ENCODE assay signal across 8 cellular contexts in genomic region chr16:69131167-69131748, GRCh38. TPM values are rescaled to one million over a fixed set of nuclear protein-coding genes. Genes with fewer than 3 reads are reported as not detected.
DNase-seq lines count a peak whose midpoint lies in the region; ATAC-seq and TF ChIP-seq lines count a peak whose summit lies in the region.

No MANE protein-coding gene starts in this region.

- H3K4me1 Mint-ChIP-seq in T-cell, result peaks cover 59 to 65% (median 63%) of the 10 kb centered on the region in 3 donors
- H3K4me1 Mint-ChIP-seq in endothelial cell (ENCODE audit: unreplicated experiment), result peaks cover 36% of the 10 kb centered on the region
- H3K4me1 Mint-ChIP-seq in naive B cell, result peaks cover 37 to 63% (median 45%) of the 10 kb centered on the region in 3 donors

- peaks cover 38% of the 10 kb centered on the region for H3K4me1 ChIP-seq in BLaER1

- peak overlapping the region; percentile 96 for H3K27ac ChIP-seq in BLaER1

- H4K20me1 ChIP-seq in BLaER1, result peaks cover 86% of the 10 kb centered on the region

- H3K27ac Mint-ChIP-seq in T-cell (peak overlapping the region; percentile 87 to 88), endothelial cell (ENCODE audit: unreplicated experiment) (peak overlapping the region; percentile 99), naive B cell (peak overlapping the region; percentile 93 to 97 (median 96))

- H3K27me3 ChIP-seq in BLaER1, result no peaks in the 10 kb centered on the region

- H3K36me3 ChIP-seq in BLaER1, result peaks cover 52% of the 10 kb centered on the region

- H3K4me2 ChIP-seq in BLaER1, result peak overlapping the region; percentile 78

- ATAC-seq in T-cell (replicated peaks in 1 of 4) (no peak), naive B cell (ENCODE audit: low read depth in 2 of 2) (peak; percentile 29), HG02852 (IDR thresholded peaks at IDR 0.05; ENCODE audit: unreplicated experiment) (no peak)

- peak overlapping the region; percentile 95 for H3K4me3 ChIP-seq in BLaER1

- H3K27me3 Mint-ChIP-seq in T-cell, result no peaks in the 10 kb centered on the region
- H3K27me3 Mint-ChIP-seq in endothelial cell (ENCODE audit: unreplicated experiment), result peaks cover 14% of the 10 kb centered on the region
- no peaks in the 10 kb centered on the region for H3K27me3 Mint-ChIP-seq in naive B cell

- CTCF ChIA-PET in HEK293T (lab: Yijun Ruan, JAX), result no interaction called here
- CTCF ChIA-PET in T-cell (lab: Charles Lee), result interaction anchor here (0.5 to 0.7 kb wide), 2 partner anchors 21 to 584 kb away, joined by 3 to 14 read pairs; no protein-coding TSS in a partner anchor

- no peaks in the 10 kb centered on the region for H3K9me3 ChIP-seq in BLaER1

- H3K36me3 Mint-ChIP-seq in T-cell, result peaks cover 2% of the 10 kb centered on the region
- H3K36me3 Mint-ChIP-seq in endothelial cell (ENCODE audit: low read depth, unreplicated experiment), result peaks cover 8% of the 10 kb centered on the region
- H3K36me3 Mint-ChIP-seq in naive B cell, result peaks cover 0 to 4% of the 10 kb centered on the region in 2 donors

- TF ChIP-seq CTCF in endothelial cell (IDR thresholded peaks at IDR 0.05; ENCODE audit: unreplicated experiment), result no peak

- H3K9me3 Mint-ChIP-seq in T-cell (no peaks in the 10 kb centered on the region), endothelial cell (ENCODE audit: unreplicated experiment) (no peaks in the 10 kb centered on the region), naive B cell (no peaks in the 10 kb centered on the region)

- POLR2A ChIA-PET in HEK293T (lab: Yijun Ruan, JAX) (interaction anchor here (1.0 kb wide), 1 partner anchor 13 kb away, joined by 3 read pairs; no protein-coding TSS in a partner anchor), T-cell (lab: Charles Lee) (interaction anchor here (0.6 to 0.7 kb wide), 6 partner anchors 9 to 763 kb away, joined by 3 to 8 read pairs (median 4); no protein-coding TSS in a partner anchor)

- DNase-seq in HEK293T (ENCODE audit: extremely low spot score), result peak; percentile 35
- peak in 1 of 34 experiments; percentile 18 for DNase-seq in T-cell
- peak; percentile 28 for DNase-seq in endothelial cell (ENCODE audit: low spot score)
- peak; percentile 50 for DNase-seq in naive B cell
- DNase-seq in kidney glomerular epithelial cell (lab: John Stamatoyannopoulos, UW), result no peak
- DNase-seq in central memory CD4-positive, alpha-beta T cell, result no peak

- peak overlapping the region; percentile 92 to 95 (median 94) for H3K4me3 Mint-ChIP-seq in T-cell
- peak overlapping the region; percentile 100 for H3K4me3 Mint-ChIP-seq in endothelial cell (ENCODE audit: unreplicated experiment)
- H3K4me3 Mint-ChIP-seq in naive B cell, result peak overlapping the region; percentile 81 to 99 (median 94)

- H3K9ac ChIP-seq in BLaER1, result peak overlapping the region; percentile 96

TF ChIP-seq in HEK293T, 16 proteins besides CTCF, POLR2A, EP300 and RAD21:
- no peak for TF ChIP-seq ARNT (IDR thresholded peaks at IDR 0.05)

RNA-seq across cellular contexts. Expression of gene CHTF8, which starts 1.1 kb away (rescaled TPM):
- total RNA-seq in T-cell (100 to 1,000 TPM in 3 of 5 donors, 10 to 100 TPM in 2; 64.8 to 138 (median 124) TPM), endothelial cell (ENCODE audit: unreplicated experiment) (169 TPM)
- polyA plus RNA-seq in naive B cell (ENCODE audit: low read depth in 6 of 6), result 100 to 1,000 TPM; 182 to 277 (median 241) TPM

RNA-seq across cellular contexts. Expression of gene UTP4, which starts 1.2 kb away (rescaled TPM):
- total RNA-seq in T-cell, result 10 to 100 TPM; 30.3 to 42.5 (median 37.8) TPM
- 39.3 TPM for total RNA-seq in endothelial cell (ENCODE audit: unreplicated experiment)
- 100 to 1,000 TPM in 1 of 6 donors, 10 to 100 TPM in 5; 45.1 to 103 (median 58.6) TPM for polyA plus RNA-seq in naive B cell (ENCODE audit: low read depth in 6 of 6)

RNA-seq across cellular contexts. Expression of gene HAS3, which starts 25.8 kb away (rescaled TPM):
- total RNA-seq in T-cell (1 to 10 TPM; 2.0 to 4.7 (median 3.4) TPM), endothelial cell (ENCODE audit: unreplicated experiment) (2.7 TPM)
- polyA plus RNA-seq in naive B cell (ENCODE audit: low read depth in 6 of 6), result under 1 TPM in 4 of 6 donors, not detected in 2; 0.08 to 0.48 (median 0.28) TPM

RNA-seq across cellular contexts. Expression of gene SNTB2, which starts 55.7 kb away (rescaled TPM):
- total RNA-seq in T-cell (10 to 100 TPM; 13.2 to 23.1 (median 17.3) TPM), endothelial cell (ENCODE audit: unreplicated experiment) (16.8 TPM)
- polyA plus RNA-seq in naive B cell (ENCODE audit: low read depth in 6 of 6), result 1 to 10 TPM; 2.4 to 7.1 (median 4.2) TPM

Comparison
In these comparisons a context has a peak if more than half of its experiments do, and no peak if none do; other contexts are left out.
1. DNase-seq: peak in HEK293T (single experiment), endothelial cell (single experiment) and naive B cell (single experiment); none in kidney glomerular epithelial cell (single experiment) and central memory CD4-positive, alpha-beta T cell (single experiment).
2. ATAC-seq: peak in naive B cell (2 of 2); none in T-cell (0 of 4) and HG02852 (single experiment).
3. Peak in every context shown above with its lines, with median percentiles within 50 percentile points of each other: H3K27ac Mint-ChIP-seq and H3K4me3 Mint-ChIP-seq.